ENCODE assay signal across 11 cellular contexts in genomic region chr20:25315418-25316210, GRCh38.
A peak's percentile ranks its signal among the peaks of the same experiment; 100 is the strongest.
DNase-seq lines count a peak whose midpoint lies in the region; ATAC-seq and TF ChIP-seq lines count a peak whose summit lies in the region.
"Had no signal": no experiment of that assay in that cellular context is flagged by ENCODE, and none has a peak within 500 bp of the region (broad histone marks: within the 10 kb centered on the region; RNA-seq: fewer than 3 reads in every experiment).

No MANE protein-coding gene starts in this region.

- WGBS in adrenal gland, 4 donors, result 67 to 76% (median 73%) methylated on average over 8 of the region's 8 CpGs

- TF ChIP-seq CTCF in adrenal gland (IDR thresholded peaks at IDR 0.05) (no peak), omental fat pad (IDR thresholded peaks at IDR 0.05) (no peak)

- peaks cover 40% of the 10 kb centered on the region for H3K4me1 Mint-ChIP-seq in stimulated activated naive CD8-positive, alpha-beta T cell treated with anti-CD3 and anti-CD28 coated beads, Interleukin-15, amount 100 ng/mL, for 72 hours

- H3K4me3 ChIP-seq in adrenal gland, result no peak overlapping the region
- H3K4me3 ChIP-seq: right atrium auricular region had no signal

- ATAC-seq in omental fat pad (ENCODE audit: low FRiP score), result no peak
- no peak for ATAC-seq in GM19351 (IDR thresholded peaks at IDR 0.05; ENCODE audit: unreplicated experiment)
- no peak for ATAC-seq in stimulated activated naive CD8-positive, alpha-beta T cell treated with anti-CD3 and anti-CD28 coated beads, Interleukin-15, amount 100 ng/mL, for 72 hours
- ATAC-seq in HG03095 (IDR thresholded peaks at IDR 0.05; ENCODE audit: unreplicated experiment), result no peak

- no peak overlapping the region for H3K4me3 Mint-ChIP-seq in stimulated activated naive CD8-positive, alpha-beta T cell treated with anti-CD3 and anti-CD28 coated beads, Interleukin-15, amount 100 ng/mL, for 72 hours
- H3K4me3 Mint-ChIP-seq: memory B cell had no signal

- intact Hi-C loops in adrenal gland (cut with DNase I), result no loop called here

- no peaks in the 10 kb centered on the region for H3K27me3 Mint-ChIP-seq in stimulated activated naive CD8-positive, alpha-beta T cell treated with anti-CD3 and anti-CD28 coated beads, Interleukin-15, amount 100 ng/mL, for 72 hours
- H3K27me3 Mint-ChIP-seq: memory B cell had no signal

- no peak for TF ChIP-seq POLR2A in adrenal gland (IDR thresholded peaks at IDR 0.05)

- H3K9me3 ChIP-seq in adrenal gland (replicated peaks in 1 of 3), result no peaks in the 10 kb centered on the region
- H3K9me3 ChIP-seq: right atrium auricular region had no signal

- no peaks in the 10 kb centered on the region for H3K27me3 ChIP-seq in adrenal gland
- H3K27me3 ChIP-seq: right atrium auricular region had no signal

- peaks cover 14 to 17% of the 10 kb centered on the region in 2 donors for H3K4me1 ChIP-seq in adrenal gland (replicated peaks in 1 of 2)

- H3K27ac ChIP-seq in adrenal gland, result peak overlapping the region in 1 of 5 donors; percentile 47
- H3K27ac ChIP-seq: right atrium auricular region had no signal

- DNase-seq in AG20443 (ENCODE audit: low spot score) (peak; percentile 68), HS-5 (ENCODE audit: low read depth) (peak; percentile 26), adrenal gland (peak in 5 of 7 donors; percentile 24 to 64 (median 51)), omental fat pad (ENCODE audit: low spot score) (peak; percentile 8), activated gamma-delta T cell treated with Interleukin-2 at 50 U/mL for 16 hours (no peak)
- no peak for DNase-seq in stimulated activated naive CD8-positive, alpha-beta T cell treated with anti-CD3 and anti-CD28 coated beads, Interleukin-15, amount 100 ng/mL, for 72 hours
- DNase-seq: NCI-H345 had no signal

- H3K9me3 Mint-ChIP-seq in stimulated activated naive CD8-positive, alpha-beta T cell treated with anti-CD3 and anti-CD28 coated beads, Interleukin-15, amount 100 ng/mL, for 72 hours, result no peaks in the 10 kb centered on the region
- H3K9me3 Mint-ChIP-seq: memory B cell had no signal

- peak overlapping the region in 1 of 2 donors; percentile 32 for H3K27ac Mint-ChIP-seq in stimulated activated naive CD8-positive, alpha-beta T cell treated with anti-CD3 and anti-CD28 coated beads, Interleukin-15, amount 100 ng/mL, for 72 hours
- H3K27ac Mint-ChIP-seq: memory B cell had no signal

- no peaks in the 10 kb centered on the region for H3K36me3 ChIP-seq in adrenal gland (replicated peaks in 1 of 2)
- H3K36me3 ChIP-seq: right atrium auricular region had no signal

Comparison
In these comparisons a context has a peak if more than half of its experiments do, and no peak if none do; other contexts are left out.
1. DNase-seq: peak in AG20443 (single experiment), HS-5 (single experiment), adrenal gland (5 of 7) and omental fat pad (single experiment); none in activated gamma-delta T cell treated with Interleukin-2 at 50 U/mL for 16 hours (single experiment) and stimulated activated naive CD8-positive, alpha-beta T cell treated with anti-CD3 and anti-CD28 coated beads, Interleukin-15, amount 100 ng/mL, for 72 hours (0 of 2).